In the genomic region with DNA sequence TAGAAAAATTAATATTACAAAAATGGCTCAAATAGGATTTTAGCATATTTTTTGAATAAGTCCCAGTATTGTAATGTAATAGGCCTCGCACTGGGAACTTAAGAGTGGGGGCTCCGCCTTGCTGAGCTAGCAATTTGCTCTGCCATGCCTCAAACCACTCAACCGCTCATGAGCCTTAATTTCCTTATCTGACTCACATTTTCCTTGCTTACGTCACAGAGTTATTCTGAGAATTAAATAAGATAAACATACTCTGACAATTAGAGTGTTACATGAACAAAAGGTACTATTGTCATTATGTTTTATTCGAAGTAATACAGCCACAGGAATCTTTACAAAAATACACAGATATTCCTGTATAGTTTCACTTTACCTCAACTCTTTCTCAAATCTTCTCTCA, we compare ENCODE assay signal across 1 cellular context.
TF ChIP-seq lines count a peak whose summit lies in the region.

No MANE protein-coding gene starts in this region.

TF ChIP-seq in SK-N-SH treated with all-trans-retinoic acid at 6 μM for 48 hours, 23 proteins besides CTCF, POLR2A, EP300 and RAD21 (continued from another document):
- TF ChIP-seq, protein P1, sequence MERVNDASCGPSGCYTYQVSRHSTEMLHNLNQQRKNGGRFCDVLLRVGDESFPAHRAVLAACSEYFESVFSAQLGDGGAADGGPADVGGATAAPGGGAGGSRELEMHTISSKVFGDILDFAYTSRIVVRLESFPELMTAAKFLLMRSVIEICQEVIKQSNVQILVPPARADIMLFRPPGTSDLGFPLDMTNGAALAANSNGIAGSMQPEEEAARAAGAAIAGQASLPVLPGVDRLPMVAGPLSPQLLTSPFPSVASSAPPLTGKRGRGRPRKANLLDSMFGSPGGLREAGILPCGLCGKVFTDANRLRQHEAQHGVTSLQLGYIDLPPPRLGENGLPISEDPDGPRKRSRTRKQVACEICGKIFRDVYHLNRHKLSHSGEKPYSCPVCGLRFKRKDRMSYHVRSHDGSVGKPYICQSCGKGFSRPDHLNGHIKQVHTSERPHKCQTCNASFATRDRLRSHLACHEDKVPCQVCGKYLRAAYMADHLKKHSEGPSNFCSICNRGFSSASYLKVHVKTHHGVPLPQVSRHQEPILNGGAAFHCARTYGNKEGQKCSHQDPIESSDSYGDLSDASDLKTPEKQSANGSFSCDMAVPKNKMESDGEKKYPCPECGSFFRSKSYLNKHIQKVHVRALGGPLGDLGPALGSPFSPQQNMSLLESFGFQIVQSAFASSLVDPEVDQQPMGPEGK (CRISPR knock-in tag; IDR thresholded peaks at IDR 0.05; ENCODE audit: borderline replicate concordance), result 0 out of 2 replicates have a peak, but pooled peaks have one; percentile 18
